ENCODE assay signal across 26 cellular contexts in the genomic region with DNA sequence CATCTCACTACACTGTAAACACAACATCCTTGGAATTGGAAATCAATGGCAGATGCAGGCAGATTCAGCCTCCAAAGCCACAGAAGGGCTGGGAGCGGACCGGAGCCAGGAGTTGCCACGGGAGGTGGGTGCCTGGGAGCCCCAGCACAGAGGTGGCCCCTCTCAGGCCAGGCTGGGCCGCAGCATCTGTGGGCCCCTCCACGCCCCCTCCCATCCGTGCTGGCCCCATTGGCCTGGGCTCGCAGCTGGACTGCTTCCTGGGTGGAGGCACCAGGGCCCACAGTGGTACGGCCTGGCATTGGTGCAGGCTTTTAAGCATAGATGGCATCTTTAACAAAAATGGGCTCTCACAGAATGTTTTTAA.
DNase-seq lines count a peak whose midpoint lies in the region; ATAC-seq, FAIRE-seq and TF ChIP-seq lines count a peak whose summit lies in the region.
"Had no signal": no experiment of that assay in that cellular context is flagged by ENCODE, and none has a peak within 500 bp of the region (broad histone marks: within the 10 kb centered on the region; RNA-seq: fewer than 3 reads in every experiment).

No MANE protein-coding gene starts in this region.

- peaks cover 53% of the 10 kb centered on the region for H3K4me1 ChIP-seq in HepG2 (ENCODE audit: insufficient read depth, low read length)
- no peaks in the 10 kb centered on the region for H3K4me1 ChIP-seq in right lobe of liver
- peaks cover 10 to 17% of the 10 kb centered on the region in 2 donors for H3K4me1 ChIP-seq in neuronal stem cell (ENCODE audit: control insufficient read depth in 2 of 2, insufficient read depth in 1 of 2, low read depth in 1 of 2, low read length in 2 of 2)
- peaks cover 0 to 10% (median 0%) of the 10 kb centered on the region in 4 donors for H3K4me1 ChIP-seq in upper lobe of left lung
- H3K4me1 ChIP-seq in CD4-positive, alpha-beta memory T cell (ENCODE audit: insufficient read depth, low read length), result no peaks in the 10 kb centered on the region
- H3K4me1 ChIP-seq: testis had no signal

- H3K4me3 Mint-ChIP-seq in stimulated activated effector memory CD8-positive, alpha-beta T cell treated with anti-CD3 and anti-CD28 coated beads, Interleukin-12 subunit alpha, Interleukin-12 subunit beta, amount 100 ng/mL, for 72 hours, result no peak overlapping the region
- no peak overlapping the region for H3K4me3 Mint-ChIP-seq in CD4-positive, alpha-beta memory T cell
- H3K4me3 Mint-ChIP-seq: activated naive CD8-positive, alpha-beta T cell treated with anti-CD3 and anti-CD28 coated beads, Interleukin-2, amount 10 ng/mL, durations not matched to agents 7 days and 5 days; activated T-helper 17 cell treated with anti-CD3 and anti-CD28 coated beads, Interleukin-2, amount 50 U/mL, for 72 hours; stimulated activated memory B cell treated with anti-CD40 and anti-IgM and Interleukin-4, amounts not matched to agents 10 μg/mL and 1 μg/mL and 100 μg/mL, for 72 hours had no signal

- no peak overlapping the region for H2BK120ac ChIP-seq in neuronal stem cell (ENCODE audit: low read depth, low read length)

- peak overlapping the region; percentile 82 for H3K18ac ChIP-seq in neuronal stem cell (ENCODE audit: low read length)

- H4K91ac ChIP-seq in neuronal stem cell (ENCODE audit: low read depth, low read length, poor library complexity), result no peak overlapping the region

- H3K9me3 ChIP-seq in HepG2 (ENCODE audit: low read length) (no peaks in the 10 kb centered on the region), right lobe of liver (no peaks in the 10 kb centered on the region), neuronal stem cell (replicated peaks in 1 of 2; ENCODE audit: control insufficient read depth in 2 of 2, insufficient read depth in 1 of 2, low read depth in 1 of 2, low read length in 2 of 2) (peaks cover 4 to 5% of the 10 kb centered on the region in 2 donors), upper lobe of left lung (no peaks in the 10 kb centered on the region)
- H3K9me3 ChIP-seq in CD4-positive, alpha-beta memory T cell (ENCODE audit: control insufficient read depth in 1 of 2, low read length in 2 of 2), result no peaks in the 10 kb centered on the region
- H3K9me3 ChIP-seq: psoas muscle, testis had no signal

- no peak overlapping the region for H3K27ac Mint-ChIP-seq in stimulated activated effector memory CD8-positive, alpha-beta T cell treated with anti-CD3 and anti-CD28 coated beads, Interleukin-12 subunit alpha, Interleukin-12 subunit beta, amount 100 ng/mL, for 72 hours
- no peak overlapping the region for H3K27ac Mint-ChIP-seq in CD4-positive, alpha-beta memory T cell
- H3K27ac Mint-ChIP-seq: activated naive CD8-positive, alpha-beta T cell treated with anti-CD3 and anti-CD28 coated beads, Interleukin-2, amount 10 ng/mL, durations not matched to agents 7 days and 5 days; activated T-helper 17 cell treated with anti-CD3 and anti-CD28 coated beads, Interleukin-2, amount 50 U/mL, for 72 hours; stimulated activated memory B cell treated with anti-CD40 and anti-IgM and Interleukin-4, amounts not matched to agents 10 μg/mL and 1 μg/mL and 100 μg/mL, for 72 hours had no signal

- H3K14ac ChIP-seq in neuronal stem cell (ENCODE audit: low read length), result no peak overlapping the region

- peaks cover 4 to 37% of the 10 kb centered on the region in 2 experiments for H3K27me3 ChIP-seq in HepG2 (ENCODE audit: control insufficient read depth in 1 of 2, insufficient read depth in 2 of 2, low read length in 2 of 2)
- no peaks in the 10 kb centered on the region for H3K27me3 ChIP-seq in right lobe of liver
- peaks cover 0 to 11% (median 0%) of the 10 kb centered on the region in 3 experiments for H3K27me3 ChIP-seq in neuronal stem cell (ENCODE audit: control insufficient read depth in 3 of 3, insufficient read depth in 3 of 3, low read depth in 1 of 3, low read length in 3 of 3)
- no peaks in the 10 kb centered on the region for H3K27me3 ChIP-seq in upper lobe of left lung
- no peaks in the 10 kb centered on the region for H3K27me3 ChIP-seq in CD4-positive, alpha-beta memory T cell (ENCODE audit: insufficient read depth, low read length)
- H3K27me3 ChIP-seq: neural progenitor cell, testis had no signal

- no peak overlapping the region for H2AFZ ChIP-seq in HepG2 (ENCODE audit: low read length)
- H2AFZ ChIP-seq in neuronal stem cell (ENCODE audit: low read length), result no peak overlapping the region

- POLR2A ChIA-PET in HepG2 (lab: Yijun Ruan, JAX), result interaction anchor here (1.0 to 2.8 kb wide), 4 partner anchors 9 to 70 kb away, joined by 4 to 17 read pairs (median 8); partner anchors contain the start of gene ADARB1
- POLR2A ChIA-PET in CD4-positive, alpha-beta memory T cell (lab: Charles Lee; ENCODE audit: partially characterized antibody), result no interaction called here

- no peak for TF ChIP-seq RAD21 in HepG2 (CRISPR knock-in tag; IDR thresholded peaks at IDR 0.05)

- no peak overlapping the region for H2BK15ac ChIP-seq in neuronal stem cell (ENCODE audit: low read length)

- H3K27ac ChIP-seq in HepG2 (ENCODE audit: extremely low read length, insufficient read depth, low read length) (no peak overlapping the region), right lobe of liver (no peak overlapping the region), coronary artery (peak overlapping the region; percentile 72 to 89), neuronal stem cell (replicated peaks; ENCODE audit: low read length) (no peak overlapping the region), upper lobe of left lung (peak overlapping the region; percentile 16 to 70 (median 66))
- no peak overlapping the region for H3K27ac ChIP-seq in CD4-positive, alpha-beta memory T cell (ENCODE audit: low read depth, low read length)
- H3K27ac ChIP-seq: C4-2B, foreskin keratinocyte, neural progenitor cell, psoas muscle, testis had no signal

- H3K9ac ChIP-seq in HepG2 (ENCODE audit: insufficient read depth, low read depth, low read length), result no peak overlapping the region
- no peak overlapping the region for H3K9ac ChIP-seq in neuronal stem cell (ENCODE audit: low read depth, low read length, poor library complexity)
- H3K9ac ChIP-seq: neural progenitor cell had no signal

- H2AK5ac ChIP-seq in neuronal stem cell (ENCODE audit: low read depth, low read length), result peak overlapping the region; percentile 92

- peak overlapping the region; percentile 97 for H2BK5ac ChIP-seq in neuronal stem cell (ENCODE audit: low read length)

- peaks cover 2 to 4% of the 10 kb centered on the region in 2 donors for H3K27me3 Mint-ChIP-seq in CD4-positive, alpha-beta memory T cell

- CTCF ChIA-PET in HepG2 (lab: Yijun Ruan, JAX; ENCODE audit: low intra/inter-chr PET ratio, low total read pairs), result no interaction called here
- CTCF ChIA-PET in CD4-positive, alpha-beta memory T cell (lab: Charles Lee; ENCODE audit: partially characterized antibody), result no interaction called here

- DNase-seq in HepG2 (ENCODE audit: low spot score) (no peak), right lobe of liver (no peak), coronary artery (ENCODE audit: low spot score) (no peak), neuronal stem cell (ENCODE audit: low spot score) (no peak), upper lobe of left lung (peak in 1 of 2 donors; percentile 60)
- no peak for DNase-seq in stimulated activated effector memory CD8-positive, alpha-beta T cell treated with anti-CD3 and anti-CD28 coated beads, Interleukin-12 subunit alpha, Interleukin-12 subunit beta, amount 100 ng/mL, for 72 hours (ENCODE audit: low spot score in 2 of 2)
- DNase-seq in CD4-positive, alpha-beta memory T cell, result no peak
- DNase-seq: activated CD4-positive, alpha-beta T cell treated with anti-CD3 and anti-CD28 coated beads, Interleukin-2, amount 50 U/mL, for 4 hours; activated CD8-positive, alpha-beta memory T cell treated with anti-CD3 and anti-CD28 coated beads, Interleukin-2, amount 50 U/mL, for 48 hours; activated naive CD8-positive, alpha-beta T cell treated with anti-CD3 and anti-CD28 coated beads, Interleukin-2, amount 10 ng/mL, durations not matched to agents 7 days and 5 days; effector memory CD4-positive, alpha-beta T cell; foreskin keratinocyte; IMR-90; NCI-H1092 treated with DMSO at 0.1 percent for 48 hours; NCI-H2029 treated with DMSO at 0.1 percent for 48 hours; NCI-H2227 treated with DMSO at 0.1 percent for 48 hours; RPMI8226; stimulated activated CD4-positive, alpha-beta T cell treated with anti-CD3 and anti-CD28 coated beads, Interleukin-2, amount 100 ng/mL, for 48 hours; testis had no signal

- TF ChIP-seq EP300 in HepG2 (IDR thresholded peaks at IDR 0.05; ENCODE audit: low read depth in 2 of 2, low read length in 2 of 2) (no peak), HepG2 (CRISPR knock-in tag; IDR thresholded peaks at IDR 0.05; ENCODE audit: borderline replicate concordance) (no peak), upper lobe of left lung (IDR thresholded peaks at IDR 0.05) (no peak)

- peaks cover 7% of the 10 kb centered on the region for H3K4me1 Mint-ChIP-seq in stimulated activated effector memory CD8-positive, alpha-beta T cell treated with anti-CD3 and anti-CD28 coated beads, Interleukin-12 subunit alpha, Interleukin-12 subunit beta, amount 100 ng/mL, for 72 hours
- H3K4me1 Mint-ChIP-seq in CD4-positive, alpha-beta memory T cell, result no peaks in the 10 kb centered on the region
- H3K4me1 Mint-ChIP-seq: activated T-helper 17 cell treated with anti-CD3 and anti-CD28 coated beads, Interleukin-2, amount 50 U/mL, for 72 hours had no signal

- WGBS in HepG2 (ENCODE audit: low lambda C conversion rate), result 91% methylated on average over 4 of the region's 8 CpGs
- WGBS in right lobe of liver (ENCODE audit: insufficient coverage, low coverage, low lambda C conversion rate, missing lambda C conversion rate), result no CpG with 5 or more reads among the region's 8 CpGs
- no CpG with 5 or more reads among the region's 8 CpGs for WGBS in neuronal stem cell (ENCODE audit: extremely low coverage in 2 of 2, insufficient read length in 2 of 2, insufficient replicate concordance in 1 of 2), 2 donors
- 60 to 92% methylated on average over 1 to 8 of the region's 8 CpGs for WGBS in upper lobe of left lung, 2 donors

- no TSS peak for BruUV-seq in HepG2 (replicated peaks; lab: Mats Ljungman, UMichigan)

- no peaks in the 10 kb centered on the region for H4K20me1 ChIP-seq in HepG2 (ENCODE audit: insufficient read depth, low read length)

- H3K36me3 Mint-ChIP-seq in stimulated activated effector memory CD8-positive, alpha-beta T cell treated with anti-CD3 and anti-CD28 coated beads, Interleukin-12 subunit alpha, Interleukin-12 subunit beta, amount 100 ng/mL, for 72 hours, result no peaks in the 10 kb centered on the region
- no peaks in the 10 kb centered on the region for H3K36me3 Mint-ChIP-seq in CD4-positive, alpha-beta memory T cell
- H3K36me3 Mint-ChIP-seq: activated naive CD8-positive, alpha-beta T cell treated with anti-CD3 and anti-CD28 coated beads, Interleukin-2, amount 10 ng/mL, durations not matched to agents 7 days and 5 days; neural progenitor cell had no signal

- no peak overlapping the region for H3K4ac ChIP-seq in neuronal stem cell (ENCODE audit: low read length)

- no peak overlapping the region for H4K8ac ChIP-seq in neuronal stem cell (ENCODE audit: low read depth, low read length)

- no peak for TF ChIP-seq POLR2A in HepG2 (IDR thresholded peaks at IDR 0.05; ENCODE audit: insufficient read depth in 1 of 2, low read depth in 2 of 2, low read length in 2 of 2)
- no peak for TF ChIP-seq POLR2A in right lobe of liver (IDR thresholded peaks at IDR 0.05)
- TF ChIP-seq POLR2A in upper lobe of left lung (IDR thresholded peaks at IDR 0.05), result no peak

- intact Hi-C loops in HepG2 (cut with micrococcal nuclease; ENCODE audit: unreplicated experiment), result no loop called here
- intact Hi-C loops in right lobe of liver (cut with DNase I), result no loop called here
- intact Hi-C loops in CD4-positive, alpha-beta memory T cell (cut with micrococcal nuclease), result no loop called here

- H3K9me3 Mint-ChIP-seq in stimulated activated effector memory CD8-positive, alpha-beta T cell treated with anti-CD3 and anti-CD28 coated beads, Interleukin-12 subunit alpha, Interleukin-12 subunit beta, amount 100 ng/mL, for 72 hours, result peaks cover 4% of the 10 kb centered on the region
- H3K9me3 Mint-ChIP-seq in CD4-positive, alpha-beta memory T cell, result peaks cover 0 to 10% (median 2%) of the 10 kb centered on the region in 8 donors
- H3K9me3 Mint-ChIP-seq: activated naive CD8-positive, alpha-beta T cell treated with anti-CD3 and anti-CD28 coated beads, Interleukin-2, amount 10 ng/mL, durations not matched to agents 7 days and 5 days; activated T-helper 17 cell treated with anti-CD3 and anti-CD28 coated beads, Interleukin-2, amount 50 U/mL, for 72 hours had no signal

- H3K4me3 ChIP-seq in HepG2 (replicated peaks in 1 of 3; ENCODE audit: insufficient read depth in 1 of 3, low read depth in 2 of 3, low read length in 3 of 3) (no peak overlapping the region; a peak in 1 of 6 replicates), right lobe of liver (no peak overlapping the region), coronary artery (no peak overlapping the region), neuronal stem cell (ENCODE audit: low read length in 2 of 2) (no peak overlapping the region), upper lobe of left lung (no peak overlapping the region)
- H3K4me3 ChIP-seq in CD4-positive, alpha-beta memory T cell (ENCODE audit: low read length in 2 of 2), result no peak overlapping the region
- H3K4me3 ChIP-seq: neural progenitor cell, psoas muscle, testis had no signal

- in situ Hi-C loops in HepG2 (cut with HindIII; ENCODE audit: extremely low pct_ligation_motif_present, low pct_unique_long_range_greater_than_20kb), result loop anchor here (5.0 kb wide), 1 partner anchor 73 kb away; no protein-coding TSS in a partner anchor

- FAIRE-seq in HepG2 (lab: Jason Lieb, UNC), result no peak
- FAIRE-seq: GM12892 had no signal

- H3K79me1 ChIP-seq in neuronal stem cell (ENCODE audit: low read depth, low read length), result no peaks in the 10 kb centered on the region

- no peaks in the 10 kb centered on the region for H3K79me2 ChIP-seq in HepG2 (ENCODE audit: insufficient read depth, low read length)

- peak overlapping the region; percentile 78; the same call in 1 of the 2 replicates for H3K4me2 ChIP-seq in HepG2 (ENCODE audit: low read depth, low read length)
- H3K4me2 ChIP-seq in neuronal stem cell (ENCODE audit: insufficient read depth, low read length, poor library complexity, severe bottlenecking), result no peak overlapping the region

- no peak overlapping the region for H2BK12ac ChIP-seq in neuronal stem cell (ENCODE audit: low read length)

- TF ChIP-seq CTCF in HepG2 (CRISPR knock-in tag; IDR thresholded peaks at IDR 0.05) (no peak), right lobe of liver (IDR thresholded peaks at IDR 0.05) (no peak), coronary artery (IDR thresholded peaks at IDR 0.05) (no peak), upper lobe of left lung (IDR thresholded peaks at IDR 0.05) (no peak)

- H3K36me3 ChIP-seq in HepG2 (replicated peaks in 1 of 2; ENCODE audit: control insufficient read depth in 1 of 2, insufficient read depth in 2 of 2, low read length in 2 of 2) (no peaks in the 10 kb centered on the region), right lobe of liver (no peaks in the 10 kb centered on the region), neuronal stem cell (replicated peaks in 1 of 2; ENCODE audit: control insufficient read depth in 2 of 2, insufficient read depth in 2 of 2, low read length in 2 of 2) (no peaks in the 10 kb centered on the region), upper lobe of left lung (no peaks in the 10 kb centered on the region)
- H3K36me3 ChIP-seq in CD4-positive, alpha-beta memory T cell (ENCODE audit: insufficient read depth, low read length), result no peaks in the 10 kb centered on the region
- H3K36me3 ChIP-seq: neural progenitor cell had no signal

- ATAC-seq in HepG2 (no peak), right lobe of liver (no peak), upper lobe of left lung (ENCODE audit: low FRiP score in 2 of 2) (no peak), HG02798 (IDR thresholded peaks at IDR 0.05; ENCODE audit: poor library complexity, unreplicated experiment) (no peak)
- no peak for ATAC-seq in stimulated activated effector memory CD8-positive, alpha-beta T cell treated with anti-CD3 and anti-CD28 coated beads, Interleukin-12 subunit alpha, Interleukin-12 subunit beta, amount 100 ng/mL, for 72 hours
- ATAC-seq: activated T-helper 17 cell treated with anti-CD3 and anti-CD28 coated beads, Interleukin-2, amount 50 U/mL, for 72 hours; foreskin keratinocyte; psoas muscle; stimulated activated memory B cell treated with anti-CD40 and anti-IgM and Interleukin-4, amounts not matched to agents 10 μg/mL and 1 μg/mL and 100 μg/mL, for 72 hours had no signal

- H3K23ac ChIP-seq in neuronal stem cell (ENCODE audit: low read depth, low read length, poor library complexity), result peak overlapping the region; percentile 32

Comparison
In these comparisons a context has a peak if more than half of its experiments do, and no peak if none do; other contexts are left out.
1. H3K27ac ChIP-seq: peak in coronary artery (2 of 2) and upper lobe of left lung (4 of 4); none in HepG2 (single experiment), right lobe of liver (0 of 3), neuronal stem cell (single experiment) and CD4-positive, alpha-beta memory T cell (single experiment).